15 cellular contexts compared by ENCODE assay signal in genomic region chr5:165258188-165258855, GRCh38.
DNase-seq lines count a peak whose midpoint lies in the region; ATAC-seq and TF ChIP-seq lines count a peak whose summit lies in the region.
"Had no signal": no experiment of that assay in that cellular context is flagged by ENCODE, and none has a peak within 500 bp of the region (broad histone marks: within the 10 kb centered on the region; RNA-seq: fewer than 3 reads in every experiment).

No MANE protein-coding gene starts in this region.

- intact Hi-C loops in MCF 10A (cut with micrococcal nuclease): no loop called here

- H3K27me3 ChIP-seq in neuron (ENCODE audit: insufficient read depth, low read length): no peaks in the 10 kb centered on the region
- H3K27me3 ChIP-seq: SJSA1 had no signal

- BruUV-seq in MCF 10A (replicated peaks; lab: Mats Ljungman, UMichigan): no TSS peak

- H3K4me3 ChIP-seq in fibroblast of the aortic adventitia (ENCODE audit: low read depth, low read length) (no peak overlapping the region), neuron (ENCODE audit: low read length) (no peak overlapping the region)
- H3K4me3 ChIP-seq: SJSA1 had no signal

- H3K4me1 ChIP-seq in neuron (ENCODE audit: insufficient read depth, low read length): peaks cover 8% of the 10 kb centered on the region
- H3K4me1 ChIP-seq: SJSA1 had no signal

- H3K36me3 Mint-ChIP-seq in MCF 10A (ENCODE audit: insufficient read depth, unreplicated experiment): no peaks in the 10 kb centered on the region

- no peak for TF ChIP-seq CTCF in fibroblast of the aortic adventitia (IDR thresholded peaks at IDR 0.05; ENCODE audit: insufficient read depth, low read length)
- TF ChIP-seq CTCF in MCF 10A (IDR thresholded peaks at IDR 0.05; ENCODE audit: unreplicated experiment): no peak

- no peak overlapping the region for H3K27ac Mint-ChIP-seq in MCF 10A (ENCODE audit: low read depth, unreplicated experiment)

- peak; percentile 14 for DNase-seq in Ammon's horn (ENCODE audit: low spot score)
- peak; percentile 79 for DNase-seq in NCI-H82 (lab: John Stamatoyannopoulos, UW)
- DNase-seq in fibroblast of the aortic adventitia (ENCODE audit: low read depth): peak; percentile 0
- DNase-seq in Kasumi-1 (lab: John Stamatoyannopoulos, UW): no peak
- no peak for DNase-seq in NCI-H1092 (lab: John Stamatoyannopoulos, UW)
- DNase-seq in MCF 10A (ENCODE audit: unreplicated experiment): no peak
- DNase-seq: C1 segment of cervical spinal cord, DMS 273 treated with DMSO at 0.1 percent for 48 hours, GF-D8, IMR-90, NCI-H1417, NCI-H1930 had no signal

- H2AFZ ChIP-seq in neuron (ENCODE audit: low read depth, low read length): peak overlapping the region; percentile 12

- no peak overlapping the region for H3K4me3 Mint-ChIP-seq in MCF 10A (ENCODE audit: unreplicated experiment)

- POLR2A ChIA-PET in MCF 10A (lab: Yijun Ruan, JAX): no interaction called here

- no peak for ATAC-seq in HG02571 (IDR thresholded peaks at IDR 0.05; ENCODE audit: unreplicated experiment)

- no peaks in the 10 kb centered on the region for H3K36me3 ChIP-seq in neuron (ENCODE audit: insufficient read depth, low read length)
- H3K36me3 ChIP-seq: SJSA1 had no signal

- no peaks in the 10 kb centered on the region for H3K4me1 Mint-ChIP-seq in MCF 10A (ENCODE audit: insufficient read depth, unreplicated experiment)

- no peaks in the 10 kb centered on the region for H3K9me3 Mint-ChIP-seq in MCF 10A (ENCODE audit: unreplicated experiment)

- CTCF ChIA-PET in MCF 10A (lab: Yijun Ruan, JAX): interaction anchor here (0.6 kb wide), 1 partner anchor 986 kb away, joined by 3 read pairs; no protein-coding TSS in a partner anchor

- no peaks in the 10 kb centered on the region for H3K27me3 Mint-ChIP-seq in MCF 10A (ENCODE audit: insufficient read depth, unreplicated experiment)

- H3K9me3 ChIP-seq in neuron (ENCODE audit: low read length): peaks cover 2% of the 10 kb centered on the region
- H3K9me3 ChIP-seq: SJSA1 had no signal

Comparison
In these comparisons a context has a peak if more than half of its experiments do, and no peak if none do; other contexts are left out.
1. DNase-seq: peak in Ammon's horn (single experiment), NCI-H82 (single experiment) and fibroblast of the aortic adventitia (single experiment); none in Kasumi-1 (0 of 2), NCI-H1092 (single experiment) and MCF 10A (single experiment).